In genomic region chr5:55350754-55351153, GRCh38 we compare ENCODE assay signal across 22 cellular contexts.
"Had no signal": no experiment of that assay in that cellular context is flagged by ENCODE, and none has a peak within 500 bp of the region (broad histone marks: within the 10 kb centered on the region; RNA-seq: fewer than 3 reads in every experiment).

No MANE protein-coding gene starts in this region.

- H3K27ac Mint-ChIP-seq: IgD-negative memory B cell had no signal

- FAIRE-seq: HTR-8/SVneo, K562 had no signal

- H3K9me3 Mint-ChIP-seq: IgD-negative memory B cell had no signal

- H3K4me3 ChIP-seq: K562 had no signal

- H3K27ac ChIP-seq: HL-60, KMS-11, RWPE1 had no signal

- H3K27me3 Mint-ChIP-seq: IgD-negative memory B cell had no signal

- DNase-seq: Kasumi-1, MM.1S, NCI-H1092 treated with DMSO at 0.1 percent for 48 hours, NCI-H1436, NCI-H187, NCI-H2029, NCI-H2081 treated with DMSO at 0.1 percent for 48 hours, NCI-H2171, NCI-H524, NCI-H526 treated with DMSO at 0.1 percent for 48 hours, NCI-H748 treated with DMSO at 0.1 percent for 48 hours, PC-3, SHP77, SK-N-SH, SW 1271 had no signal

- H3K9ac ChIP-seq: KMS-11, SK-N-SH had no signal

- H3K4me3 Mint-ChIP-seq: IgD-negative memory B cell had no signal

- H3K4me2 ChIP-seq: KMS-11, SK-N-SH had no signal

- ATAC-seq: K562, Panc1, PC-3 had no signal
